Comparison of ENCODE assay signal across 13 cellular contexts in the genomic region with DNA sequence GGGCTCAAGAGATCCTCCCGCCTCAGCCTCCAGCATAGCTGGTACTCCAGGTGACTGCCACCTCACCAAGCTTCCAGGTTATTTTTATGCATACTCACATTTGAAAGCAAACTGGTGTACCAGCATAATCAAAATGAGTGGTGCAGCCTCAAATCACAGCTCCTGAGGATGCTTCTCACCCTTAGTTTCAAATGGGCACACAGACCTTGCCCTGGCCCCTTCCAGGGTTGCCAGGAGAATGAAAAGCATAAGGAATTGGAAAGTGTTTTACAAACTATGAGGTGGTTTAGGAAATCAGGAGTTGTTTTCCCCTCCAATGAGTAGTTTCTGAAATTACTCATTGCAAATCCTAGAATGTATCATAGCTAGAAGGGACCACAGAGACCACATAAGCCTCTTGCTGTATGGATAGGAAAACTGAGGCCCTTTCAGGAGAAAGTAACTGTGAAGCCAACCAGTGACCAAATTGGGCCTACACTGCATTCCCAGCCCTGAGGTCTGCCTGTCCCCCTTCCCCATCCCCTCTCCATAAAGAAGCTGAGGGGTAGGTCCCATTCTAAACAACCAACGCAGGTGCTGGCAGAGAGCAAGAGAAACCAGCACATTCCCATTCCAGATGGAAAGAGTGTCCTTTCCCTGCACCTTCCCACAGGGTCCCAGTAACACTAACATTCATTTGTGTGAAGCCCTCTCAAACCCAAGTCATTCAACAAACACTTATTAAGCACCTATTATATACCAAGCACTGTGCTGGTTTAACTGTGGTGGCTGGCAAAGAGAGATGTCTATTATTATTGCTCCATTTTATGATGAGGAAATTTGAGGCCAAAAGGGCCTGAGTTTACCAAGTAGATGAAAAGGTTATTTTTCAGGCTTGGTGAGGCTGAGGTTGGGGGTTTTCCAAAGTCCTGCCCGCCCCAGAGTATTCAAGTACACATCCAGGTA. TPM values are rescaled to one million over a fixed set of nuclear protein-coding genes. Genes with fewer than 3 reads are reported as not detected.
A peak's percentile ranks its signal among the peaks of the same experiment; 100 is the strongest.
DNase-seq lines count a peak whose midpoint lies in the region; ATAC-seq and TF ChIP-seq lines count a peak whose summit lies in the region.
"Had no signal": no experiment of that assay in that cellular context is flagged by ENCODE, and none has a peak within 500 bp of the region (broad histone marks: within the 10 kb centered on the region; RNA-seq: fewer than 3 reads in every experiment).

No MANE protein-coding gene starts in this region.

- CTCF ChIA-PET in activated CD4-positive, alpha-beta memory T cell treated with anti-CD3 and anti-CD28 coated beads, Interleukin-2, amount 10 ng/mL, durations not matched to agents 7 days and 5 days (lab: Charles Lee), result interaction anchor here (1.0 to 2.1 kb wide), 5 partner anchors 9 to 245 kb away, joined by 3 to 6 read pairs (median 4); partner anchors contain the start of genes ACTL10 and PXMP4

- H3K4me3 Mint-ChIP-seq in activated naive CD4-positive, alpha-beta T cell treated with anti-CD3 and anti-CD28 coated beads, Interleukin-2, amount 50 U/mL, for 24 hours, result no peak overlapping the region
- H3K4me3 Mint-ChIP-seq in activated CD4-positive, alpha-beta memory T cell treated with anti-CD3 and anti-CD28 coated beads, Interleukin-2, amount 10 ng/mL, durations not matched to agents 7 days and 5 days, result no peak overlapping the region
- no peak overlapping the region for H3K4me3 Mint-ChIP-seq in endodermal cell

- no peak overlapping the region for H2BK5ac ChIP-seq in neuronal stem cell (ENCODE audit: low read length)

- H3K27ac Mint-ChIP-seq in activated naive CD4-positive, alpha-beta T cell treated with anti-CD3 and anti-CD28 coated beads, Interleukin-2, amount 50 U/mL, for 24 hours, result peak overlapping the region; percentile 78
- peak overlapping the region; percentile 95 for H3K27ac Mint-ChIP-seq in activated CD4-positive, alpha-beta memory T cell treated with anti-CD3 and anti-CD28 coated beads, Interleukin-2, amount 10 ng/mL, durations not matched to agents 7 days and 5 days
- H3K27ac Mint-ChIP-seq in endodermal cell, result peak overlapping the region; percentile 4
- H3K27ac Mint-ChIP-seq: neural progenitor cell had no signal

- H3K4ac ChIP-seq in neuronal stem cell (ENCODE audit: low read length), result no peak overlapping the region

- H3K4me3 ChIP-seq in endodermal cell (ENCODE audit: low read length), result no peak overlapping the region
- H3K4me3 ChIP-seq in neuronal stem cell (ENCODE audit: low read length in 2 of 2), result no peak overlapping the region
- H3K4me3 ChIP-seq: lung, neural progenitor cell had no signal

- H2BK120ac ChIP-seq in neuronal stem cell (ENCODE audit: low read depth, low read length), result no peak overlapping the region

- DNase-seq in activated naive CD4-positive, alpha-beta T cell treated with Interleukin-2 at 50 U/mL for 16 hours, result no peak
- DNase-seq in activated CD4-positive, alpha-beta memory T cell treated with anti-CD3 and anti-CD28 coated beads, Interleukin-2, amount 10 ng/mL, durations not matched to agents 7 days and 5 days, result no peak
- no peak for DNase-seq in endodermal cell
- no peak for DNase-seq in neuronal stem cell (ENCODE audit: low spot score)
- DNase-seq: NCI-H1417, NCI-H345 had no signal

- H3K23ac ChIP-seq in neuronal stem cell (ENCODE audit: low read depth, low read length, poor library complexity), result no peak overlapping the region

- no peaks in the 10 kb centered on the region for H3K36me3 Mint-ChIP-seq in activated naive CD4-positive, alpha-beta T cell treated with anti-CD3 and anti-CD28 coated beads, Interleukin-2, amount 50 U/mL, for 24 hours
- H3K36me3 Mint-ChIP-seq in activated CD4-positive, alpha-beta memory T cell treated with anti-CD3 and anti-CD28 coated beads, Interleukin-2, amount 10 ng/mL, durations not matched to agents 7 days and 5 days (ENCODE audit: low read depth), result peaks cover 11% of the 10 kb centered on the region
- no peaks in the 10 kb centered on the region for H3K36me3 Mint-ChIP-seq in endodermal cell (ENCODE audit: low read depth)
- H3K36me3 Mint-ChIP-seq: neural progenitor cell; stimulated activated memory B cell treated with anti-CD40 and anti-IgM and Interleukin-4, amounts not matched to agents 10 μg/mL and 1 μg/mL and 100 μg/mL, for 72 hours had no signal

- no peak overlapping the region for H3K14ac ChIP-seq in neuronal stem cell (ENCODE audit: low read length)

- POLR2A ChIA-PET in activated CD4-positive, alpha-beta memory T cell treated with anti-CD3 and anti-CD28 coated beads, Interleukin-2, amount 10 ng/mL, durations not matched to agents 7 days and 5 days (lab: Charles Lee), result interaction anchor here (1.3 to 5.4 kb wide), 8 partner anchors 9 to 44 kb away, joined by 4 to 58 read pairs (median 8); partner anchors contain the start of genes ACTL10, C20orf144, PXMP4 and ZNF341

- no peak overlapping the region for H3K4me2 ChIP-seq in neuronal stem cell (ENCODE audit: insufficient read depth, low read length, poor library complexity, severe bottlenecking)
- H3K4me2 ChIP-seq: neural progenitor cell had no signal

- no peaks in the 10 kb centered on the region for H3K27me3 Mint-ChIP-seq in activated naive CD4-positive, alpha-beta T cell treated with anti-CD3 and anti-CD28 coated beads, Interleukin-2, amount 50 U/mL, for 24 hours
- H3K27me3 Mint-ChIP-seq in activated CD4-positive, alpha-beta memory T cell treated with anti-CD3 and anti-CD28 coated beads, Interleukin-2, amount 10 ng/mL, durations not matched to agents 7 days and 5 days, result no peaks in the 10 kb centered on the region
- H3K27me3 Mint-ChIP-seq in endodermal cell (ENCODE audit: insufficient read depth), result peaks cover 8% of the 10 kb centered on the region
- H3K27me3 Mint-ChIP-seq: stimulated activated memory B cell treated with anti-CD40 and anti-IgM and Interleukin-4, amounts not matched to agents 10 μg/mL and 1 μg/mL and 100 μg/mL, for 72 hours had no signal

- no peak overlapping the region for H3K18ac ChIP-seq in neuronal stem cell (ENCODE audit: low read length)

- WGBS in endodermal cell (ENCODE audit: insufficient coverage in 1 of 2, insufficient read length in 1 of 2), 2 experiments, result 92 to 100% methylated on average over 2 to 3 of the region's 3 CpGs
- WGBS in neuronal stem cell (ENCODE audit: extremely low coverage in 2 of 2, insufficient read length in 2 of 2, insufficient replicate concordance in 1 of 2), 2 donors, result no CpG with 5 or more reads among the region's 3 CpGs

- no peak overlapping the region for H4K91ac ChIP-seq in neuronal stem cell (ENCODE audit: low read depth, low read length, poor library complexity)

- peaks cover 45% of the 10 kb centered on the region for H3K4me1 Mint-ChIP-seq in activated naive CD4-positive, alpha-beta T cell treated with anti-CD3 and anti-CD28 coated beads, Interleukin-2, amount 50 U/mL, for 24 hours
- H3K4me1 Mint-ChIP-seq in activated CD4-positive, alpha-beta memory T cell treated with anti-CD3 and anti-CD28 coated beads, Interleukin-2, amount 10 ng/mL, durations not matched to agents 7 days and 5 days, result peaks cover 68% of the 10 kb centered on the region
- H3K4me1 Mint-ChIP-seq in endodermal cell, result peaks cover 31% of the 10 kb centered on the region

- H2AFZ ChIP-seq in neuronal stem cell (ENCODE audit: low read length), result no peak overlapping the region
- H2AFZ ChIP-seq: neural progenitor cell had no signal

- no peaks in the 10 kb centered on the region for H3K27me3 ChIP-seq in endodermal cell (ENCODE audit: control insufficient read depth, insufficient read depth, low read length, poor library complexity, severe bottlenecking)
- H3K27me3 ChIP-seq in neuronal stem cell (ENCODE audit: control insufficient read depth in 3 of 3, insufficient read depth in 3 of 3, low read depth in 1 of 3, low read length in 3 of 3), result peaks cover 0 to 12% (median 0%) of the 10 kb centered on the region in 3 experiments
- H3K27me3 ChIP-seq: neural progenitor cell had no signal

- no peak for TF ChIP-seq CTCF in endodermal cell (conservative IDR thresholded peaks at IDR 0.05)

- H3K9me3 ChIP-seq in endodermal cell (ENCODE audit: control insufficient read depth, low read length) (no peaks in the 10 kb centered on the region), neuronal stem cell (replicated peaks in 1 of 2; ENCODE audit: control insufficient read depth in 2 of 2, insufficient read depth in 1 of 2, low read depth in 1 of 2, low read length in 2 of 2) (no peaks in the 10 kb centered on the region)

- no peak overlapping the region for H2AK5ac ChIP-seq in neuronal stem cell (ENCODE audit: low read depth, low read length)

- H3K9me3 Mint-ChIP-seq in activated naive CD4-positive, alpha-beta T cell treated with anti-CD3 and anti-CD28 coated beads, Interleukin-2, amount 50 U/mL, for 24 hours, result no peaks in the 10 kb centered on the region
- no peaks in the 10 kb centered on the region for H3K9me3 Mint-ChIP-seq in activated CD4-positive, alpha-beta memory T cell treated with anti-CD3 and anti-CD28 coated beads, Interleukin-2, amount 10 ng/mL, durations not matched to agents 7 days and 5 days
- H3K9me3 Mint-ChIP-seq in endodermal cell, result no peaks in the 10 kb centered on the region
- H3K9me3 Mint-ChIP-seq: neural progenitor cell; stimulated activated memory B cell treated with anti-CD40 and anti-IgM and Interleukin-4, amounts not matched to agents 10 μg/mL and 1 μg/mL and 100 μg/mL, for 72 hours had no signal

- no peaks in the 10 kb centered on the region for H3K36me3 ChIP-seq in endodermal cell (ENCODE audit: control insufficient read depth, insufficient read depth, low read length)
- H3K36me3 ChIP-seq in neuronal stem cell (replicated peaks in 1 of 2; ENCODE audit: control insufficient read depth in 2 of 2, insufficient read depth in 2 of 2, low read length in 2 of 2), result peaks cover 0 to 8% of the 10 kb centered on the region in 2 donors
- H3K36me3 ChIP-seq: neural progenitor cell had no signal

- no peak overlapping the region for H2BK12ac ChIP-seq in neuronal stem cell (ENCODE audit: low read length)

- H3K9ac ChIP-seq in endodermal cell (ENCODE audit: extremely low read depth, low read length, poor library complexity, severe bottlenecking) (no peak overlapping the region), neuronal stem cell (ENCODE audit: low read depth, low read length, poor library complexity) (no peak overlapping the region)
- H3K9ac ChIP-seq: neural progenitor cell had no signal

- no peak overlapping the region for H3K27ac ChIP-seq in endodermal cell (ENCODE audit: low read depth, low read length)
- H3K27ac ChIP-seq in temporal lobe (ENCODE audit: low read depth, low read length), result peak overlapping the region; percentile 83
- H3K27ac ChIP-seq in neuronal stem cell (replicated peaks; ENCODE audit: low read length), result no peak overlapping the region
- H3K27ac ChIP-seq: neural progenitor cell had no signal

- no peak for ATAC-seq in GM19455 (IDR thresholded peaks at IDR 0.05; ENCODE audit: unreplicated experiment)
- ATAC-seq in HG03565 (IDR thresholded peaks at IDR 0.05; ENCODE audit: unreplicated experiment), result no peak
- ATAC-seq: stimulated activated memory B cell treated with anti-CD40 and anti-IgM and Interleukin-4, amounts not matched to agents 10 μg/mL and 1 μg/mL and 100 μg/mL, for 72 hours had no signal

- H3K4me1 ChIP-seq in endodermal cell (ENCODE audit: control insufficient read depth, insufficient read depth, low read length), result peaks cover 10% of the 10 kb centered on the region
- peaks cover 13 to 18% of the 10 kb centered on the region in 2 donors for H3K4me1 ChIP-seq in neuronal stem cell (ENCODE audit: control insufficient read depth in 2 of 2, insufficient read depth in 1 of 2, low read depth in 1 of 2, low read length in 2 of 2)

- H2BK15ac ChIP-seq in neuronal stem cell (ENCODE audit: low read length), result no peak overlapping the region

- no peak overlapping the region for H4K8ac ChIP-seq in neuronal stem cell (ENCODE audit: low read depth, low read length)

- H3K79me1 ChIP-seq in neuronal stem cell (ENCODE audit: low read depth, low read length), result peaks cover 2% of the 10 kb centered on the region

RNA-seq across cellular contexts. Expression of gene E2F1, which starts 2.1 kb away (rescaled TPM):
- total RNA-seq in activated CD4-positive, alpha-beta memory T cell treated with anti-CD3 and anti-CD28 coated beads, Interleukin-2, amount 10 ng/mL, durations not matched to agents 7 days and 5 days, result 10 to 100 TPM; 60.0 to 61.7 TPM
- total RNA-seq in endodermal cell, result 10 to 100 TPM; 26.9 to 33.7 TPM
- polyA plus RNA-seq in endodermal cell (2013, experiment 1 of 2), result 35.1 TPM
- 28.9 TPM for polyA plus RNA-seq in endodermal cell (2013, experiment 2 of 2)
- total RNA-seq in temporal lobe, result 2.0 TPM
- 20.5 TPM for polyA plus RNA-seq in neuronal stem cell (2013, experiment 1 of 2)
- 19.9 TPM for polyA plus RNA-seq in neuronal stem cell (2013, experiment 2 of 2)

RNA-seq across cellular contexts. Expression of gene NECAB3, which starts 14.0 kb away (rescaled TPM):
- total RNA-seq in activated CD4-positive, alpha-beta memory T cell treated with anti-CD3 and anti-CD28 coated beads, Interleukin-2, amount 10 ng/mL, durations not matched to agents 7 days and 5 days, result 10 to 100 TPM; 27.3 to 36.2 TPM
- 10 to 100 TPM; 77.2 to 92.3 TPM for total RNA-seq in endodermal cell
- 29.9 TPM for polyA plus RNA-seq in endodermal cell (2013, experiment 1 of 2)
- 27.4 TPM for polyA plus RNA-seq in endodermal cell (2013, experiment 2 of 2)
- 25.1 TPM for total RNA-seq in temporal lobe
- 12.9 TPM for polyA plus RNA-seq in neuronal stem cell (2013, experiment 1 of 2)
- 13.4 TPM for polyA plus RNA-seq in neuronal stem cell (2013, experiment 2 of 2)

RNA-seq across cellular contexts. Expression of gene ACTL10, which starts 21.5 kb away (rescaled TPM):
- total RNA-seq in activated CD4-positive, alpha-beta memory T cell treated with anti-CD3 and anti-CD28 coated beads, Interleukin-2, amount 10 ng/mL, durations not matched to agents 7 days and 5 days, result 1 to 10 TPM; 3.7 to 4.5 TPM
- under 1 TPM in 1 of 2 donors, not detected in 1; 0.42 TPM for total RNA-seq in endodermal cell
- 0.28 TPM for polyA plus RNA-seq in endodermal cell (2013, experiment 1 of 2)
- 0.17 TPM for polyA plus RNA-seq in endodermal cell (2013, experiment 2 of 2)
- 0.74 TPM for total RNA-seq in temporal lobe
- 0.04 TPM for polyA plus RNA-seq in neuronal stem cell (2013, experiment 1 of 2)
- 0.03 TPM for polyA plus RNA-seq in neuronal stem cell (2013, experiment 2 of 2)

RNA-seq across cellular contexts. Expression of gene C20orf144, which starts 26.1 kb away (rescaled TPM):
- total RNA-seq in activated CD4-positive, alpha-beta memory T cell treated with anti-CD3 and anti-CD28 coated beads, Interleukin-2, amount 10 ng/mL, durations not matched to agents 7 days and 5 days, result under 1 TPM; 0.30 to 0.33 TPM
- under 1 TPM in 1 of 2 donors, not detected in 1; 0.44 TPM for total RNA-seq in endodermal cell
- polyA plus RNA-seq in endodermal cell (2013, experiment 1 of 2), result 0.18 TPM
- polyA plus RNA-seq in endodermal cell (2013, experiment 2 of 2), result 0.17 TPM
- not detected for total RNA-seq in temporal lobe
- 0.07 TPM for polyA plus RNA-seq in neuronal stem cell (2013, experiment 1 of 2)
- polyA plus RNA-seq in neuronal stem cell (2013, experiment 2 of 2), result 0.11 TPM

RNA-seq across cellular contexts. Expression of gene PXMP4, which starts 31.8 kb away (rescaled TPM):
- 10 to 100 TPM; 13.9 to 15.8 TPM for total RNA-seq in activated CD4-positive, alpha-beta memory T cell treated with anti-CD3 and anti-CD28 coated beads, Interleukin-2, amount 10 ng/mL, durations not matched to agents 7 days and 5 days
- total RNA-seq in endodermal cell (1 to 10 TPM; 1.5 to 3.8 TPM), temporal lobe (9.1 TPM)
- 1.6 TPM for polyA plus RNA-seq in endodermal cell (2013, experiment 1 of 2)
- 1.8 TPM for polyA plus RNA-seq in endodermal cell (2013, experiment 2 of 2)
- polyA plus RNA-seq in neuronal stem cell (2013, experiment 1 of 2), result 3.3 TPM
- 3.1 TPM for polyA plus RNA-seq in neuronal stem cell (2013, experiment 2 of 2)

Comparison
In these comparisons a context has a peak if more than half of its experiments do, and no peak if none do; other contexts are left out.
1. H3K27ac Mint-ChIP-seq: peak in every context shown above with its lines; median percentile 95 in activated CD4-positive, alpha-beta memory T cell treated with anti-CD3 and anti-CD28 coated beads, Interleukin-2, amount 10 ng/mL, durations not matched to agents 7 days and 5 days; 78 in activated naive CD4-positive, alpha-beta T cell treated with anti-CD3 and anti-CD28 coated beads, Interleukin-2, amount 50 U/mL, for 24 hours; 4 in endodermal cell.